ENCODE assay signal across 30 cellular contexts in genomic region chr11:72730243-72730642, GRCh38. TPM values are rescaled to one million over a fixed set of nuclear protein-coding genes. Genes with fewer than 3 reads are reported as not detected.
A peak's percentile ranks its signal among the peaks of the same experiment; 100 is the strongest.
DNase-seq lines count a peak whose midpoint lies in the region; ATAC-seq, FAIRE-seq and TF ChIP-seq lines count a peak whose summit lies in the region.
"Had no signal": no experiment of that assay in that cellular context is flagged by ENCODE, and none has a peak within 500 bp of the region (broad histone marks: within the 10 kb centered on the region; RNA-seq: fewer than 3 reads in every experiment).

No MANE protein-coding gene starts in this region.

- no peak for DNase-seq in CD4-positive, CD25-positive, alpha-beta regulatory T cell
- DNase-seq in H9 (peak; percentile 72), H1 (ENCODE audit: low read depth in 1 of 2, low spot score in 2 of 2) (no peak), amniotic stem cell (lab: John Stamatoyannopoulos, UW) (no peak), NCI-H510A treated with DMSO at 0.1 percent for 48 hours (lab: John Stamatoyannopoulos, UW) (no peak), hypothalamus (lab: John Stamatoyannopoulos, UW) (no peak), osteocyte (ENCODE audit: extremely low spot score, unreplicated experiment) (no peak)
- DNase-seq in natural killer cell treated with Interleukin-12 subunit alpha and Interleukin-12 subunit beta and Interleukin-15 and Interleukin-18, amount 100 ng/mL, for 72 hours (ENCODE audit: low spot score): no peak
- DNase-seq: ACHN; activated CD4-positive, alpha-beta T cell treated with anti-CD3 and anti-CD28 coated beads for 1 hour; activated CD8-positive, alpha-beta T cell treated with anti-CD3 and anti-CD28 coated beads for 36 hours; activated effector memory CD4-positive, alpha-beta T cell treated with Interleukin-2 at 50 U/mL for 16 hours; Calu3; central memory CD4-positive, alpha-beta T cell; DND-41; HCEC 1CT; KBM-7; kidney glomerular epithelial cell; MM.1S; NCI-H1417; NCI-H2081; NCI-H226; nucleus accumbens; stimulated activated CD4-positive, alpha-beta T cell treated with anti-CD3 and anti-CD28 coated beads, Interleukin-15, amount 100 ng/mL, for 24 hours; stimulated activated naive CD8-positive, alpha-beta T cell treated with anti-CD3 and anti-CD28 coated beads, Interleukin-15, amount 100 ng/mL, for 72 hours; T-helper 1 cell; tibial artery had no signal

- no peak overlapping the region for H3K9ac ChIP-seq in H9 (ENCODE audit: extremely low read depth, insufficient read length, low read length)
- H3K9ac ChIP-seq in H1 (replicated peaks in 1 of 4; ENCODE audit: extremely low read depth in 1 of 4, low read depth in 3 of 4, low read length in 3 of 4): no peak overlapping the region

- no peak overlapping the region for H3K14ac ChIP-seq in H9 (ENCODE audit: insufficient read depth, low read length)
- no peak overlapping the region for H3K14ac ChIP-seq in H1 (ENCODE audit: insufficient read length)

- peak; percentile 60 for FAIRE-seq in H1 (lab: Jason Lieb, UNC)
- FAIRE-seq: TTC549 had no signal

- no peak for TF ChIP-seq POLR2A in H1 (IDR thresholded peaks at IDR 0.05; ENCODE audit: control extremely low read depth in 1 of 2, low read depth in 2 of 2, low read length in 2 of 2)

- H4K91ac ChIP-seq in H9 (ENCODE audit: insufficient read length, low read depth, low read length): no peak overlapping the region
- H4K91ac ChIP-seq in H1 (replicated peaks; ENCODE audit: insufficient read length, low read length): no peak overlapping the region

- TF ChIP-seq EP300 in H1 (IDR thresholded peaks at IDR 0.05; ENCODE audit: borderline replicate concordance in 1 of 2, low read depth in 2 of 2, low read length in 2 of 2): no peak

- H2BK15ac ChIP-seq in H9 (ENCODE audit: low read depth, low read length) (no peak overlapping the region), H1 (ENCODE audit: low read length) (no peak overlapping the region)

- peaks cover 0 to 2% (median 0%) of the 10 kb centered on the region in 7 donors for H3K9me3 Mint-ChIP-seq in CD4-positive, CD25-positive, alpha-beta regulatory T cell
- peaks cover 0 to 3% of the 10 kb centered on the region in 2 experiments; a peak in 1 of 5 replicates for H3K9me3 Mint-ChIP-seq in H9
- H3K9me3 Mint-ChIP-seq in natural killer cell treated with Interleukin-12 subunit alpha and Interleukin-12 subunit beta and Interleukin-15 and Interleukin-18, amount 100 ng/mL, for 72 hours: no peaks in the 10 kb centered on the region
- no peaks in the 10 kb centered on the region for H3K9me3 Mint-ChIP-seq in osteocyte (ENCODE audit: unreplicated experiment)
- H3K9me3 Mint-ChIP-seq: stimulated activated naive CD8-positive, alpha-beta T cell treated with anti-CD3 and anti-CD28 coated beads, Interleukin-15, amount 100 ng/mL, for 72 hours had no signal

- H3K4me1 ChIP-seq in CD4-positive, CD25-positive, alpha-beta regulatory T cell (ENCODE audit: control insufficient read depth, insufficient read depth, low read length, poor library complexity, severe bottlenecking): peaks cover 3% of the 10 kb centered on the region
- H3K4me1 ChIP-seq in H9 (ENCODE audit: insufficient read depth, low read length): no peaks in the 10 kb centered on the region; the same call in 1 of the 2 replicates
- H3K4me1 ChIP-seq in H1 (replicated peaks in 1 of 4; ENCODE audit: control insufficient read depth in 3 of 4, insufficient read depth in 4 of 4, low read length in 3 of 4): no peaks in the 10 kb centered on the region
- H3K4me1 ChIP-seq: SJSA1 had no signal

- H2AK5ac ChIP-seq in H9 (ENCODE audit: insufficient read length, low read length): no peak overlapping the region
- H2AK5ac ChIP-seq in H1 (ENCODE audit: low read depth, low read length): no peak overlapping the region

- H2BK20ac ChIP-seq in H9 (ENCODE audit: low read depth, low read length, poor library complexity, severe bottlenecking) (no peak overlapping the region), H1 (ENCODE audit: low read length) (no peak overlapping the region)

- H2BK12ac ChIP-seq in H9 (ENCODE audit: insufficient read length, low read depth, low read length) (no peak overlapping the region), H1 (ENCODE audit: low read depth, low read length) (no peak overlapping the region)

- peaks cover 18% of the 10 kb centered on the region for H3K36me3 Mint-ChIP-seq in CD4-positive, CD25-positive, alpha-beta regulatory T cell
- H3K36me3 Mint-ChIP-seq in H9 (ENCODE audit: insufficient read depth in 1 of 3, low read depth in 3 of 3) (peaks cover 11 to 22% (median 15%) of the 10 kb centered on the region in 3 experiments; a peak in 6 of 7 replicates), osteocyte (ENCODE audit: unreplicated experiment) (peaks cover 12% of the 10 kb centered on the region)
- peaks cover 10% of the 10 kb centered on the region for H3K36me3 Mint-ChIP-seq in natural killer cell treated with Interleukin-12 subunit alpha and Interleukin-12 subunit beta and Interleukin-15 and Interleukin-18, amount 100 ng/mL, for 72 hours

- H4K20me1 ChIP-seq in H9 (ENCODE audit: control insufficient read depth, insufficient read depth, insufficient read length) (peaks cover 3% of the 10 kb centered on the region), H1 (replicated peaks in 1 of 2; ENCODE audit: control insufficient read depth in 1 of 2, insufficient read depth in 2 of 2, low read length in 2 of 2) (peaks cover 8 to 13% of the 10 kb centered on the region in 2 experiments)

- TF ChIP-seq RAD21 in H1 (IDR thresholded peaks at IDR 0.05 in 1 of 2, conservative IDR thresholded peaks at IDR 0.05 in 1 of 2; ENCODE audit: low read depth in 2 of 2, low read length in 2 of 2): no peak

- no peak overlapping the region for H2BK120ac ChIP-seq in H9 (ENCODE audit: low read depth, low read length, poor library complexity, severe bottlenecking)
- no peak overlapping the region for H2BK120ac ChIP-seq in H1 (replicated peaks; ENCODE audit: low read depth, low read length)

- no peak overlapping the region for H2AFZ ChIP-seq in H9 (ENCODE audit: low read length)
- H2AFZ ChIP-seq in H1 (ENCODE audit: low read length): no peak overlapping the region

- H3T11ph ChIP-seq in H9 (ENCODE audit: low read length): no peak overlapping the region

- no CpG with 5 or more reads among the region's 5 CpGs for WGBS in H9 (ENCODE audit: extremely low coverage, insufficient read length, low lambda C conversion rate)
- WGBS in H1 (ENCODE audit: extremely low coverage in 1 of 2, insufficient coverage in 1 of 2, insufficient read length in 1 of 2, insufficient replicate concordance in 2 of 2, low coverage in 1 of 2, low lambda C conversion rate in 2 of 2, missing lambda C conversion rate in 1 of 2), 2 experiments: 76% methylated on average over 5 of the region's 5 CpGs; no CpG with 5 or more reads in 1 of the 2 experiments

- H3K4me3 ChIP-seq in CD4-positive, CD25-positive, alpha-beta regulatory T cell (ENCODE audit: low read depth, low read length): no peak overlapping the region
- H3K4me3 ChIP-seq in H1 (ENCODE audit: extremely low read depth in 1 of 4, insufficient read depth in 2 of 4, low read depth in 3 of 4, low read length in 4 of 4): no peak overlapping the region
- H3K4me3 ChIP-seq: lung, SJSA1, tibial artery had no signal

- no peaks in the 10 kb centered on the region for H3K27me3 ChIP-seq in CD4-positive, CD25-positive, alpha-beta regulatory T cell (ENCODE audit: control insufficient read depth, insufficient read depth, low read length)
- no peaks in the 10 kb centered on the region for H3K27me3 ChIP-seq in H9 (ENCODE audit: insufficient read depth, low read length)
- H3K27me3 ChIP-seq in H1 (replicated peaks in 1 of 4; ENCODE audit: control insufficient read depth in 3 of 4, extremely low read depth in 1 of 4, insufficient read depth in 3 of 4, low read length in 3 of 4): no peaks in the 10 kb centered on the region
- H3K27me3 ChIP-seq: SJSA1, tibial artery had no signal

- TF ChIP-seq CTCF in H9 (conservative IDR thresholded peaks at IDR 0.05): no peak
- no peak for TF ChIP-seq CTCF in H1 (IDR thresholded peaks at IDR 0.05; ENCODE audit: control extremely low read depth in 1 of 3, insufficient read depth in 1 of 3, low read depth in 1 of 3, low read length in 3 of 3)
- no peak for TF ChIP-seq CTCF in osteocyte (IDR thresholded peaks at IDR 0.05)

- ATAC-seq in CD4-positive, CD25-positive, alpha-beta regulatory T cell (ENCODE audit: low read depth in 2 of 2): no peak
- no peak for ATAC-seq in natural killer cell treated with Interleukin-12 subunit alpha and Interleukin-12 subunit beta and Interleukin-15 and Interleukin-18, amount 100 ng/mL, for 72 hours
- ATAC-seq: activated CD8-positive, alpha-beta T cell treated with anti-CD3 and anti-CD28 coated beads for 36 hours; stimulated activated naive CD8-positive, alpha-beta T cell treated with anti-CD3 and anti-CD28 coated beads, Interleukin-15, amount 100 ng/mL, for 72 hours had no signal

- H3K4me2 ChIP-seq in H9 (ENCODE audit: insufficient read depth, insufficient read length, low read length) (no peak overlapping the region), H1 (ENCODE audit: insufficient read depth in 1 of 2, low read depth in 2 of 2, low read length in 2 of 2) (no peak overlapping the region)

- peak overlapping the region in 2 of 3 donors; percentile 33 to 83 for H3K27ac Mint-ChIP-seq in CD4-positive, CD25-positive, alpha-beta regulatory T cell
- H3K27ac Mint-ChIP-seq in H9: peak overlapping the region; percentile 6 to 29 (median 19); a peak in 2 of 7 replicates
- peak overlapping the region; percentile 34 to 45 for H3K27ac Mint-ChIP-seq in natural killer cell treated with Interleukin-12 subunit alpha and Interleukin-12 subunit beta and Interleukin-15 and Interleukin-18, amount 100 ng/mL, for 72 hours
- H3K27ac Mint-ChIP-seq in osteocyte (ENCODE audit: unreplicated experiment): no peak overlapping the region
- H3K27ac Mint-ChIP-seq: activated CD8-positive, alpha-beta T cell treated with anti-CD3 and anti-CD28 coated beads for 36 hours had no signal

- H3K23me2 ChIP-seq in H9 (ENCODE audit: insufficient read length, low read depth, low read length, poor library complexity, severe bottlenecking): no peaks in the 10 kb centered on the region
- no peaks in the 10 kb centered on the region for H3K23me2 ChIP-seq in H1 (ENCODE audit: low read depth, low read length)

- H2BK5ac ChIP-seq in H9 (ENCODE audit: insufficient read length, low read length) (no peak overlapping the region), H1 (ENCODE audit: low read depth, low read length) (no peak overlapping the region)

- H4K8ac ChIP-seq in H9 (replicated peaks; ENCODE audit: insufficient read length, low read depth, low read length): no peak overlapping the region
- no peak overlapping the region for H4K8ac ChIP-seq in H1 (ENCODE audit: extremely low read depth, insufficient read depth, low read length)

- H3K56ac ChIP-seq in H9 (ENCODE audit: insufficient read length, low read depth, low read length) (no peak overlapping the region), H1 (replicated peaks; ENCODE audit: insufficient read length, low read depth, low read length) (no peak overlapping the region)

- H3K4ac ChIP-seq in H9 (ENCODE audit: low read depth, low read length): no peak overlapping the region
- no peak overlapping the region for H3K4ac ChIP-seq in H1 (replicated peaks; ENCODE audit: insufficient read length, low read depth, low read length)

- H3K79me2 ChIP-seq in H9 (ENCODE audit: insufficient read depth, low read length) (peaks cover 4% of the 10 kb centered on the region; the same call in 1 of the 2 replicates), H1 (ENCODE audit: control insufficient read depth in 1 of 2, insufficient read depth in 2 of 2, low read length in 2 of 2) (peaks cover 0 to 11% of the 10 kb centered on the region in 2 experiments; a peak in 2 of 4 replicates)

- H3K36me3 ChIP-seq in CD4-positive, CD25-positive, alpha-beta regulatory T cell (ENCODE audit: control insufficient read depth, insufficient read depth, low read length): peaks cover 10% of the 10 kb centered on the region
- H3K36me3 ChIP-seq in H1 (ENCODE audit: control insufficient read depth in 2 of 4, insufficient read depth in 4 of 4, low read length in 3 of 4): peaks cover 0 to 3% (median 1%) of the 10 kb centered on the region in 4 experiments; a peak in 3 of 8 replicates
- H3K36me3 ChIP-seq: SJSA1 had no signal

- peaks cover 16 to 39% (median 20%) of the 10 kb centered on the region in 4 donors for H3K4me1 Mint-ChIP-seq in CD4-positive, CD25-positive, alpha-beta regulatory T cell
- peaks cover 20% of the 10 kb centered on the region in 2 experiments for H3K4me1 Mint-ChIP-seq in H9
- H3K4me1 Mint-ChIP-seq in natural killer cell treated with Interleukin-12 subunit alpha and Interleukin-12 subunit beta and Interleukin-15 and Interleukin-18, amount 100 ng/mL, for 72 hours (ENCODE audit: low read depth in 2 of 2): peaks cover 32 to 52% of the 10 kb centered on the region in 2 donors
- H3K4me1 Mint-ChIP-seq in osteocyte (ENCODE audit: unreplicated experiment): peaks cover 3% of the 10 kb centered on the region

- H3K27ac ChIP-seq in CD4-positive, CD25-positive, alpha-beta regulatory T cell (ENCODE audit: insufficient read depth, low read length, poor library complexity, severe bottlenecking): no peak overlapping the region
- no peak overlapping the region for H3K27ac ChIP-seq in H9 (ENCODE audit: insufficient read length, low read depth, low read length)
- H3K27ac ChIP-seq in H1 (ENCODE audit: low read depth, low read length): no peak overlapping the region
- H3K27ac ChIP-seq: SJSA1, tibial artery had no signal

- H3K27me3 Mint-ChIP-seq in CD4-positive, CD25-positive, alpha-beta regulatory T cell: no peaks in the 10 kb centered on the region
- H3K27me3 Mint-ChIP-seq in H9 (ENCODE audit: low read depth): no peaks in the 10 kb centered on the region
- H3K27me3 Mint-ChIP-seq in natural killer cell treated with Interleukin-12 subunit alpha and Interleukin-12 subunit beta and Interleukin-15 and Interleukin-18, amount 100 ng/mL, for 72 hours: no peaks in the 10 kb centered on the region
- no peaks in the 10 kb centered on the region for H3K27me3 Mint-ChIP-seq in osteocyte (ENCODE audit: unreplicated experiment)
- H3K27me3 Mint-ChIP-seq: activated CD8-positive, alpha-beta T cell treated with anti-CD3 and anti-CD28 coated beads for 36 hours; stimulated activated naive CD8-positive, alpha-beta T cell treated with anti-CD3 and anti-CD28 coated beads, Interleukin-15, amount 100 ng/mL, for 72 hours had no signal

- H3K79me1 ChIP-seq in H9 (ENCODE audit: insufficient read depth, low read depth, low read length, poor library complexity, severe bottlenecking) (no peaks in the 10 kb centered on the region), H1 (ENCODE audit: low read depth, low read length) (peaks cover 2% of the 10 kb centered on the region; the same call in 1 of the 2 replicates)

- CTCF ChIA-PET in H1 (lab: Charles Lee; ENCODE audit: partially characterized antibody): interaction anchor here (0.6 to 3.0 kb wide), 6 partner anchors 13 to 505 kb away, joined by 3 to 22 read pairs (median 3); partner anchors contain the start of gene STARD10

- H3K9me3 ChIP-seq in CD4-positive, CD25-positive, alpha-beta regulatory T cell (ENCODE audit: control insufficient read depth in 2 of 2, low read length in 2 of 2): no peaks in the 10 kb centered on the region
- no peaks in the 10 kb centered on the region for H3K9me3 ChIP-seq in H9 (ENCODE audit: control insufficient read depth, low read depth, low read length)
- no peaks in the 10 kb centered on the region; a peak in 1 of 4 replicates for H3K9me3 ChIP-seq in H1 (ENCODE audit: insufficient read depth in 2 of 2, low read depth in 1 of 2, low read length in 1 of 2)
- H3K9me3 ChIP-seq: SJSA1, tibial artery had no signal

- no peak overlapping the region for H3K18ac ChIP-seq in H9 (ENCODE audit: insufficient read length, low read depth, low read length)
- no peak overlapping the region for H3K18ac ChIP-seq in H1 (ENCODE audit: extremely low read depth, low read length)

- H3K4me3 Mint-ChIP-seq in CD4-positive, CD25-positive, alpha-beta regulatory T cell: no peak overlapping the region
- H3K4me3 Mint-ChIP-seq in H9 (no peak overlapping the region), osteocyte (ENCODE audit: unreplicated experiment) (no peak overlapping the region)
- H3K4me3 Mint-ChIP-seq in natural killer cell treated with Interleukin-12 subunit alpha and Interleukin-12 subunit beta and Interleukin-15 and Interleukin-18, amount 100 ng/mL, for 72 hours: no peak overlapping the region
- H3K4me3 Mint-ChIP-seq: activated CD8-positive, alpha-beta T cell treated with anti-CD3 and anti-CD28 coated beads for 36 hours; stimulated activated naive CD8-positive, alpha-beta T cell treated with anti-CD3 and anti-CD28 coated beads, Interleukin-15, amount 100 ng/mL, for 72 hours had no signal

- POLR2A ChIA-PET in H1 (lab: Charles Lee; ENCODE audit: partially characterized antibody): no interaction called here

- H4K5ac ChIP-seq in H9 (ENCODE audit: insufficient read length, low read depth, low read length) (no peak overlapping the region), H1 (ENCODE audit: insufficient read length, low read depth, low read length) (no peak overlapping the region)

- H3K23ac ChIP-seq in H9 (ENCODE audit: insufficient read length, low read depth, low read length) (no peak overlapping the region), H1 (ENCODE audit: insufficient read length) (no peak overlapping the region)

RNA-seq across cellular contexts. Expression of gene ARAP1, which starts 22.0 kb away (rescaled TPM):
- 136 TPM for total RNA-seq in CD4-positive, CD25-positive, alpha-beta regulatory T cell
- polyA plus RNA-seq in CD4-positive, CD25-positive, alpha-beta regulatory T cell: 10 to 100 TPM; 24.7 to 43.7 (median 29.5) TPM
- 59.4 and 63.0 TPM in 2 replicates for total RNA-seq in H9 (2021)
- 59.5 and 61.6 TPM in 2 replicates for total RNA-seq in H1 (2021; fragmentation: NEBNext Ultra II Directional; extraction: Animal tissue kit (Norgen Biotek cat#: 25700))
- 25.7 and 39.9 TPM in 2 replicates for polyA plus RNA-seq in H1 (2011; rRNA removed)
- polyA plus RNA-seq in H1 (2011; cell fraction: cytosol; rRNA removed): 34.5 TPM
- polyA plus RNA-seq in H1 (2011; cell fraction: nucleus; rRNA removed): 123 TPM
- 39.5 to 54.2 TPM (median 51.4 TPM) in 4 replicates for polyA plus RNA-seq in H1 (2012, experiment 1 of 2)
- 53.3 TPM for polyA plus RNA-seq in H1 (2012, experiment 2 of 2)
- 28.7 TPM for polyA plus RNA-seq in H1 (2013, experiment 1 of 2)
- polyA plus RNA-seq in H1 (2013, experiment 2 of 2): 25.5 TPM
- 39.5 and 45.8 TPM in 2 replicates for polyA minus RNA-seq in H1 (2011; rRNA and poly(A)+ RNA removed)
- polyA minus RNA-seq in H1 (2011; cell fraction: cytosol; rRNA and poly(A)+ RNA removed): 52.5 TPM
- polyA minus RNA-seq in H1 (2011; cell fraction: nucleus; rRNA and poly(A)+ RNA removed): 66.4 TPM
- 100 to 1,000 TPM; 206 to 220 TPM for total RNA-seq in natural killer cell treated with Interleukin-12 subunit alpha and Interleukin-12 subunit beta and Interleukin-15 and Interleukin-18, amount 100 ng/mL, for 72 hours
- 61.9 and 64.2 TPM in 2 replicates for total RNA-seq in osteocyte

RNA-seq across cellular contexts. Expression of gene PDE2A, which starts 56.0 kb away (rescaled TPM):
- total RNA-seq in CD4-positive, CD25-positive, alpha-beta regulatory T cell: 6.7 TPM
- not detected for polyA plus RNA-seq in CD4-positive, CD25-positive, alpha-beta regulatory T cell
- total RNA-seq in H9 (2021) (3.4 and 4.3 TPM in 2 replicates), osteocyte (not detected in 2 replicates)
- total RNA-seq in H1 (2021; fragmentation: NEBNext Ultra II Directional; extraction: Animal tissue kit (Norgen Biotek cat#: 25700)): 3.4 and 5.0 TPM in 2 replicates
- 7.1 and 10.0 TPM in 2 replicates for polyA plus RNA-seq in H1 (2011; rRNA removed)
- 5.7 TPM for polyA plus RNA-seq in H1 (2011; cell fraction: cytosol; rRNA removed)
- 14.6 TPM for polyA plus RNA-seq in H1 (2011; cell fraction: nucleus; rRNA removed)
- polyA plus RNA-seq in H1 (2012, experiment 1 of 2): 1.8 to 6.8 TPM (median 3.9 TPM) in 4 replicates
- polyA plus RNA-seq in H1 (2012, experiment 2 of 2): 2.9 TPM
- polyA plus RNA-seq in H1 (2013, experiment 1 of 2): 4.1 TPM
- 4.8 TPM for polyA plus RNA-seq in H1 (2013, experiment 2 of 2)
- 5.9 and 10.1 TPM in 2 replicates for polyA minus RNA-seq in H1 (2011; rRNA and poly(A)+ RNA removed)
- 2.1 TPM for polyA minus RNA-seq in H1 (2011; cell fraction: cytosol; rRNA and poly(A)+ RNA removed)
- polyA minus RNA-seq in H1 (2011; cell fraction: nucleus; rRNA and poly(A)+ RNA removed): 6.0 TPM
- 1 to 10 TPM; 2.5 to 7.7 TPM for total RNA-seq in natural killer cell treated with Interleukin-12 subunit alpha and Interleukin-12 subunit beta and Interleukin-15 and Interleukin-18, amount 100 ng/mL, for 72 hours
- total RNA-seq: SJSA1 had no signal
